Comparison of ENCODE assay signal across 19 cellular contexts in genomic region chr1:24713176-24713575, GRCh38. TPM values are rescaled to one million over a fixed set of nuclear protein-coding genes. Genes with fewer than 3 reads are reported as not detected.
DNase-seq lines count a peak whose midpoint lies in the region; ATAC-seq and TF ChIP-seq lines count a peak whose summit lies in the region.
"Had no signal": no experiment of that assay in that cellular context is flagged by ENCODE, and none has a peak within 500 bp of the region (broad histone marks: within the 10 kb centered on the region; RNA-seq: fewer than 3 reads in every experiment).

No MANE protein-coding gene starts in this region.

- ATAC-seq in GM19463 (IDR thresholded peaks at IDR 0.05; ENCODE audit: unreplicated experiment), result no peak
- ATAC-seq: activated CD4-positive, alpha-beta T cell treated with anti-CD3 and anti-CD28 coated beads for 36 hours; CD8-positive, alpha-beta T cell; GM23338; left colon had no signal

- WGBS in mesenchymal stem cell, result 66% methylated on average over 4 of the region's 4 CpGs
- 67% methylated on average over 4 of the region's 4 CpGs for WGBS in smooth muscle cell (ENCODE audit: low lambda C conversion rate)

- peak overlapping the region; percentile 57 for H4K8ac ChIP-seq in mesenchymal stem cell (ENCODE audit: low read length)

- H3K9ac ChIP-seq in mesenchymal stem cell (ENCODE audit: low read length), result no peak overlapping the region
- no peak overlapping the region for H3K9ac ChIP-seq in smooth muscle cell (ENCODE audit: low read depth)

- H3K27me3 ChIP-seq in mesenchymal stem cell (ENCODE audit: control insufficient read depth in 1 of 2, insufficient read depth in 1 of 2, low read length in 2 of 2) (no peaks in the 10 kb centered on the region), smooth muscle cell (ENCODE audit: low read depth) (no peaks in the 10 kb centered on the region)
- H3K27me3 ChIP-seq: brain microvascular endothelial cell had no signal

- H3K4me1 ChIP-seq in mesenchymal stem cell (ENCODE audit: control insufficient read depth, insufficient read depth, low read depth, low read length) (peaks cover 15% of the 10 kb centered on the region), smooth muscle cell (ENCODE audit: low read depth) (no peaks in the 10 kb centered on the region)

- peak overlapping the region in 1 of 2 experiments; percentile 64 for H3K18ac ChIP-seq in mesenchymal stem cell (ENCODE audit: low read depth in 1 of 2, low read length in 2 of 2)

- H2AFZ ChIP-seq in mesenchymal stem cell (ENCODE audit: low read depth, low read length), result no peak overlapping the region
- H2AFZ ChIP-seq in smooth muscle cell (ENCODE audit: low read depth), result no peak overlapping the region
- H2AFZ ChIP-seq: GM23338 had no signal

- H3F3A ChIP-seq in smooth muscle cell (ENCODE audit: low read depth), result no peaks in the 10 kb centered on the region

- H3K27ac ChIP-seq in mesenchymal stem cell (ENCODE audit: low read length, poor library complexity, severe bottlenecking) (peak overlapping the region; percentile 47), smooth muscle cell (ENCODE audit: low read depth) (no peak overlapping the region)
- H3K27ac ChIP-seq: brain microvascular endothelial cell, coronary artery had no signal

- H3K9me3 ChIP-seq in mesenchymal stem cell (ENCODE audit: control insufficient read depth, low read length) (no peaks in the 10 kb centered on the region), smooth muscle cell (replicated peaks; ENCODE audit: low read depth) (no peaks in the 10 kb centered on the region)

- H3K4me3 ChIP-seq in mesenchymal stem cell (ENCODE audit: insufficient read depth in 1 of 2, low read depth in 1 of 2, low read length in 2 of 2) (no peak overlapping the region), smooth muscle cell (no peak overlapping the region)
- H3K4me3 ChIP-seq: coronary artery, GM23338 had no signal

- peak overlapping the region; percentile 71 for H4K91ac ChIP-seq in mesenchymal stem cell (ENCODE audit: low read length)

- H3K36me3 ChIP-seq in mesenchymal stem cell (ENCODE audit: control insufficient read depth in 1 of 2, insufficient read depth in 2 of 2, low read depth in 1 of 2, low read length in 2 of 2) (no peaks in the 10 kb centered on the region), smooth muscle cell (ENCODE audit: low read depth) (no peaks in the 10 kb centered on the region)
- H3K36me3 ChIP-seq: brain microvascular endothelial cell had no signal

- H2BK12ac ChIP-seq in mesenchymal stem cell (ENCODE audit: low read length in 2 of 2), result no peak overlapping the region

- no peak overlapping the region for H2BK5ac ChIP-seq in mesenchymal stem cell (ENCODE audit: low read depth, low read length, poor library complexity, severe bottlenecking)

- DNase-seq in AG08395 (ENCODE audit: low spot score), result peak; percentile 62
- DNase-seq in HT1080 (ENCODE audit: low read depth), result peak; percentile 45
- DNase-seq in amniotic epithelial cell (ENCODE audit: low read depth), result peak; percentile 59
- no peak for DNase-seq in mesenchymal stem cell
- DNase-seq in central memory CD4-positive, alpha-beta T cell, result no peak
- no peak for DNase-seq in smooth muscle cell (lab: John Stamatoyannopoulos, UW; ENCODE audit: unreplicated experiment)
- no peak for DNase-seq in HUDEP-2 (lab: John Stamatoyannopoulos, UW; ENCODE audit: unreplicated experiment in 76 of 76)
- DNase-seq: activated CD4-positive, alpha-beta T cell treated with anti-CD3 and anti-CD28 coated beads for 36 hours; activated naive CD8-positive, alpha-beta T cell treated with anti-CD3 and anti-CD28 coated beads, Interleukin-2, amount 10 ng/mL, durations not matched to agents 7 days and 5 days; brain microvascular endothelial cell; CD8-positive, alpha-beta T cell; left colon; midbrain; NCI-H2029; NCI-H446; substantia nigra had no signal

- no peak overlapping the region for H3K4me2 ChIP-seq in mesenchymal stem cell (ENCODE audit: low read length, poor library complexity, severe bottlenecking)
- H3K4me2 ChIP-seq in smooth muscle cell, result no peak overlapping the region
- H3K4me2 ChIP-seq: GM23338 had no signal

- H2BK15ac ChIP-seq in mesenchymal stem cell (ENCODE audit: low read depth, poor library complexity, severe bottlenecking), result peak overlapping the region; percentile 41

- H3K4ac ChIP-seq in mesenchymal stem cell (ENCODE audit: low read depth in 1 of 2, low read length in 2 of 2), result peak overlapping the region in 1 of 2 experiments; percentile 75

- H2BK120ac ChIP-seq in mesenchymal stem cell (ENCODE audit: low read depth, low read length), result peak overlapping the region; percentile 27

- no peak overlapping the region for H2AK5ac ChIP-seq in mesenchymal stem cell (ENCODE audit: low read length, severe bottlenecking)

- no peak for TF ChIP-seq CTCF in smooth muscle cell (IDR thresholded peaks at IDR 0.05; ENCODE audit: borderline replicate concordance, insufficient read depth, poor library complexity, severe bottlenecking)

- H3K79me2 ChIP-seq in smooth muscle cell (ENCODE audit: low read depth), result no peaks in the 10 kb centered on the region

- H3K14ac ChIP-seq in mesenchymal stem cell (ENCODE audit: low read length in 2 of 2), result no peak overlapping the region

- no peaks in the 10 kb centered on the region for H3K79me1 ChIP-seq in mesenchymal stem cell (replicated peaks; ENCODE audit: low read length, poor library complexity, severe bottlenecking)

- no peak overlapping the region for H3K23ac ChIP-seq in mesenchymal stem cell (ENCODE audit: low read length in 2 of 2)

- no peaks in the 10 kb centered on the region for H4K20me1 ChIP-seq in smooth muscle cell (ENCODE audit: low read depth)

RNA-seq across cellular contexts. Expression of gene CLIC4, which starts 32.1 kb away (rescaled TPM):
- 108 and 122 TPM in 2 replicates for total RNA-seq in HT1080 (2014; rRNA removed; shearing (Covaris generic))
- 303 and 386 TPM in 2 replicates for polyA plus RNA-seq in HT1080 (2015; cell fraction: cytosol; rRNA removed)
- 218 and 228 TPM in 2 replicates for polyA plus RNA-seq in HT1080 (2015; cell fraction: nucleus; rRNA removed)
- 212 TPM for polyA plus RNA-seq in mesenchymal stem cell (2013, experiment 1 of 2)
- 219 TPM for polyA plus RNA-seq in mesenchymal stem cell (2013, experiment 2 of 2)
- total RNA-seq in smooth muscle cell, result 389 and 417 TPM in 2 replicates
- polyA plus RNA-seq in smooth muscle cell, result 149 and 151 TPM in 2 replicates

Comparison
In these comparisons a context has a peak if more than half of its experiments do, and no peak if none do; other contexts are left out.
1. DNase-seq: peak in AG08395 (single experiment), HT1080 (single experiment) and amniotic epithelial cell (single experiment); none in mesenchymal stem cell (single experiment), central memory CD4-positive, alpha-beta T cell (single experiment), smooth muscle cell (single experiment) and HUDEP-2 (0 of 76).